Comparison of ENCODE assay signal across 12 cellular contexts in genomic region chr9:114395768-114396167, GRCh38. TPM values are rescaled to one million over a fixed set of nuclear protein-coding genes. Genes with fewer than 3 reads are reported as not detected.
DNase-seq lines count a peak whose midpoint lies in the region; ATAC-seq, FAIRE-seq and TF ChIP-seq lines count a peak whose summit lies in the region.
"Had no signal": no experiment of that assay in that cellular context is flagged by ENCODE, and none has a peak within 500 bp of the region (broad histone marks: within the 10 kb centered on the region; RNA-seq: fewer than 3 reads in every experiment).

No MANE protein-coding gene starts in this region.

- H3K27me3 ChIP-seq in HepG2 (ENCODE audit: control insufficient read depth in 1 of 2, insufficient read depth in 2 of 2, low read length in 2 of 2) (no peaks in the 10 kb centered on the region), right lobe of liver (no peaks in the 10 kb centered on the region), upper lobe of right lung (no peaks in the 10 kb centered on the region), left ventricle myocardium inferior (ENCODE audit: low read depth) (no peaks in the 10 kb centered on the region), SK-N-SH (ENCODE audit: insufficient read depth) (no peaks in the 10 kb centered on the region)

- CTCF ChIA-PET in HepG2 (lab: Yijun Ruan, JAX; ENCODE audit: low intra/inter-chr PET ratio, low total read pairs), result no interaction called here
- CTCF ChIA-PET in SK-N-SH (lab: Yijun Ruan, JAX), result interaction anchor here (0.7 to 3.6 kb wide), 3 partner anchors 10 to 658 kb away, joined by 3 to 22 read pairs (median 3); no protein-coding TSS in a partner anchor

- H3K9ac ChIP-seq in HepG2 (ENCODE audit: insufficient read depth, low read depth, low read length) (no peak overlapping the region), SK-N-SH (no peak overlapping the region)

- peaks cover 15 to 20% of the 10 kb centered on the region in 2 donors for H3K36me3 Mint-ChIP-seq in activated naive CD4-positive, alpha-beta T cell treated with anti-CD3 and anti-CD28 coated beads, Interleukin-2, amount 50 U/mL, for 72 hours
- H3K36me3 Mint-ChIP-seq in memory B cell, result peaks cover 19% of the 10 kb centered on the region

- H3K4me3 Mint-ChIP-seq in memory B cell, result peak overlapping the region; percentile 77

- intact Hi-C loops in HepG2 (cut with micrococcal nuclease; ENCODE audit: unreplicated experiment) (no loop called here), right lobe of liver (cut with DNase I) (no loop called here), upper lobe of right lung (cut with DNase I) (no loop called here), left ventricle myocardium inferior (cut with micrococcal nuclease) (no loop called here)

- TF ChIP-seq POLR2A in HepG2 (IDR thresholded peaks at IDR 0.05; ENCODE audit: insufficient read depth in 1 of 2, low read depth in 2 of 2, low read length in 2 of 2), result no peak
- TF ChIP-seq POLR2A in right lobe of liver (IDR thresholded peaks at IDR 0.05), result no peak

- TF ChIP-seq RAD21 in HepG2 (CRISPR knock-in tag; IDR thresholded peaks at IDR 0.05), result no peak
- no peak for TF ChIP-seq RAD21 in SK-N-SH (IDR thresholded peaks at IDR 0.05; ENCODE audit: low read length)

- TF ChIP-seq EP300 in HepG2 (IDR thresholded peaks at IDR 0.05; ENCODE audit: low read depth in 2 of 2, low read length in 2 of 2) (no peak), HepG2 (CRISPR knock-in tag; IDR thresholded peaks at IDR 0.05; ENCODE audit: borderline replicate concordance) (no peak), SK-N-SH (IDR thresholded peaks at IDR 0.05; ENCODE audit: borderline replicate concordance in 1 of 2, low read depth in 1 of 2, low read length in 1 of 2) (no peak)

- in situ Hi-C loops in HepG2 (cut with HindIII; ENCODE audit: extremely low pct_ligation_motif_present, low pct_unique_long_range_greater_than_20kb), result no loop called here

- BruUV-seq in HepG2 (replicated peaks; lab: Mats Ljungman, UMichigan), result no TSS peak

- ATAC-seq in HepG2 (no peak), right lobe of liver (no peak), memory B cell (ENCODE audit: low read depth) (no peak), upper lobe of right lung (no peak)
- no peak for ATAC-seq in activated naive CD4-positive, alpha-beta T cell treated with anti-CD3 and anti-CD28 coated beads, Interleukin-2, amount 50 U/mL, for 72 hours

- peaks cover 12% of the 10 kb centered on the region for H3F3A ChIP-seq in SK-N-SH (replicated peaks; ENCODE audit: insufficient read depth)

- 100% methylated on average over 5 of the region's 5 CpGs for WGBS in HepG2 (ENCODE audit: low lambda C conversion rate)
- WGBS in right lobe of liver (ENCODE audit: insufficient coverage, low coverage, low lambda C conversion rate, missing lambda C conversion rate), result 88% methylated on average over 4 of the region's 5 CpGs
- 94% methylated on average over 5 of the region's 5 CpGs for WGBS in SK-N-SH (ENCODE audit: low lambda C conversion rate)

- H3K27ac ChIP-seq in HepG2 (ENCODE audit: extremely low read length, insufficient read depth, low read length) (no peak overlapping the region), right lobe of liver (no peak overlapping the region), upper lobe of right lung (peak overlapping the region; percentile 39), left ventricle myocardium inferior (replicated peaks) (no peak overlapping the region), SK-N-SH (ENCODE audit: low read depth in 2 of 2, low read length in 1 of 2) (peak overlapping the region in 1 of 2 experiments; percentile 18; a peak in 1 of 4 replicates)

- no peaks in the 10 kb centered on the region for H3K27me3 Mint-ChIP-seq in memory B cell

- POLR2A ChIA-PET in HepG2 (lab: Yijun Ruan, JAX), result interaction anchor here (0.7 to 3.0 kb wide), 2 partner anchors 8 to 10 kb away, joined by 3 to 24 read pairs; partner anchors contain the start of gene AKNA
- POLR2A ChIA-PET in SK-N-SH (lab: Yijun Ruan, JAX), result no interaction called here

- H3K9me2 ChIP-seq in SK-N-SH, result no peaks in the 10 kb centered on the region

- H3K4me1 Mint-ChIP-seq in memory B cell, result peaks cover 47% of the 10 kb centered on the region

- H3K9me3 Mint-ChIP-seq in activated naive CD4-positive, alpha-beta T cell treated with anti-CD3 and anti-CD28 coated beads, Interleukin-2, amount 50 U/mL, for 72 hours, result no peaks in the 10 kb centered on the region
- H3K9me3 Mint-ChIP-seq in memory B cell, result no peaks in the 10 kb centered on the region

- TF ChIP-seq CTCF in HepG2 (CRISPR knock-in tag; IDR thresholded peaks at IDR 0.05), result no peak
- no peak for TF ChIP-seq CTCF in right lobe of liver (IDR thresholded peaks at IDR 0.05)
- no peak for TF ChIP-seq CTCF in upper lobe of right lung (IDR thresholded peaks at IDR 0.05)
- no peak for TF ChIP-seq CTCF in left ventricle myocardium inferior (IDR thresholded peaks at IDR 0.05; ENCODE audit: borderline replicate concordance)
- no peak for TF ChIP-seq CTCF in SK-N-SH (IDR thresholded peaks at IDR 0.05)

- no peaks in the 10 kb centered on the region for H3K9me3 ChIP-seq in HepG2 (ENCODE audit: low read length)
- no peaks in the 10 kb centered on the region for H3K9me3 ChIP-seq in right lobe of liver
- no peaks in the 10 kb centered on the region for H3K9me3 ChIP-seq in upper lobe of right lung
- H3K9me3 ChIP-seq in left ventricle myocardium inferior (replicated peaks), result no peaks in the 10 kb centered on the region
- H3K9me3 ChIP-seq in SK-N-SH, result no peaks in the 10 kb centered on the region

- peaks cover 39% of the 10 kb centered on the region for H3K4me1 ChIP-seq in HepG2 (ENCODE audit: insufficient read depth, low read length)
- H3K4me1 ChIP-seq in right lobe of liver, result peaks cover 0 to 55% (median 18%) of the 10 kb centered on the region in 4 donors
- peaks cover 36% of the 10 kb centered on the region for H3K4me1 ChIP-seq in upper lobe of right lung
- H3K4me1 ChIP-seq in left ventricle myocardium inferior, result peaks cover 30% of the 10 kb centered on the region
- H3K4me1 ChIP-seq in SK-N-SH (ENCODE audit: control insufficient read depth in 1 of 2, insufficient read depth in 2 of 2, low read depth in 1 of 2, low read length in 1 of 2), result peaks cover 0 to 22% of the 10 kb centered on the region in 2 experiments; a peak in 1 of 4 replicates

- no peak for FAIRE-seq in HepG2 (lab: Jason Lieb, UNC)
- FAIRE-seq: endometrium, RCC 7860 had no signal

- H3K4me2 ChIP-seq in HepG2 (ENCODE audit: low read depth, low read length) (no peak overlapping the region), SK-N-SH (no peak overlapping the region)

- H3K4me3 ChIP-seq in HepG2 (replicated peaks in 1 of 3; ENCODE audit: insufficient read depth in 1 of 3, low read depth in 2 of 3, low read length in 3 of 3) (no peak overlapping the region), right lobe of liver (no peak overlapping the region), upper lobe of right lung (no peak overlapping the region), left ventricle myocardium inferior (no peak overlapping the region), SK-N-SH (ENCODE audit: low read depth in 2 of 2, low read length in 1 of 2) (no peak overlapping the region)

- H3K36me3 ChIP-seq in HepG2 (replicated peaks in 1 of 2; ENCODE audit: control insufficient read depth in 1 of 2, insufficient read depth in 2 of 2, low read length in 2 of 2) (no peaks in the 10 kb centered on the region), right lobe of liver (no peaks in the 10 kb centered on the region), upper lobe of right lung (no peaks in the 10 kb centered on the region), left ventricle myocardium inferior (no peaks in the 10 kb centered on the region), SK-N-SH (replicated peaks in 1 of 2; ENCODE audit: control insufficient read depth in 1 of 2, insufficient read depth in 2 of 2, low read length in 1 of 2) (no peaks in the 10 kb centered on the region)

- H3K79me2 ChIP-seq in HepG2 (ENCODE audit: insufficient read depth, low read length) (no peaks in the 10 kb centered on the region), SK-N-SH (ENCODE audit: insufficient read depth) (no peaks in the 10 kb centered on the region)

- no peak overlapping the region for H2AFZ ChIP-seq in HepG2 (ENCODE audit: low read length)
- no peak overlapping the region for H2AFZ ChIP-seq in SK-N-SH (ENCODE audit: low read depth)

- H4K20me1 ChIP-seq in HepG2 (ENCODE audit: insufficient read depth, low read length), result no peaks in the 10 kb centered on the region
- H4K20me1 ChIP-seq in SK-N-SH (ENCODE audit: insufficient read depth), result no peaks in the 10 kb centered on the region

- no peak for DNase-seq in HepG2 (ENCODE audit: low spot score)
- DNase-seq in right lobe of liver, result no peak
- no peak for DNase-seq in activated naive CD4-positive, alpha-beta T cell treated with anti-CD3 and anti-CD28 coated beads, Interleukin-2, amount 50 U/mL, for 72 hours (ENCODE audit: low spot score in 2 of 2)
- DNase-seq in memory B cell (ENCODE audit: low spot score in 2 of 2), result no peak
- DNase-seq in upper lobe of right lung, result no peak
- DNase-seq in left ventricle myocardium inferior, result no peak
- no peak for DNase-seq in OCI-M2 (lab: John Stamatoyannopoulos, UW; ENCODE audit: unreplicated experiment)
- no peak for DNase-seq in SK-N-SH
- DNase-seq: stimulated activated CD4-positive, alpha-beta T cell treated with anti-CD3 and anti-CD28 coated beads, Interleukin-15, amount 100 ng/mL, for 24 hours; T1000 had no signal

- peak overlapping the region; percentile 50 to 81 for H3K27ac Mint-ChIP-seq in activated naive CD4-positive, alpha-beta T cell treated with anti-CD3 and anti-CD28 coated beads, Interleukin-2, amount 50 U/mL, for 72 hours
- peak overlapping the region; percentile 82 for H3K27ac Mint-ChIP-seq in memory B cell

RNA-seq across cellular contexts. Expression of gene AKNA, which starts 8.0 kb away (rescaled TPM):
- total RNA-seq in HepG2 (2016; rRNA removed; fragmentation: Illumina TruSeq; extraction: Trizol) (2.5 and 3.1 TPM in 2 replicates), right lobe of liver (10 to 100 TPM in 3 of 6 experiments, 1 to 10 TPM in 3; 4.7 to 15.1 (median 9.8) TPM), upper lobe of right lung (54.7 TPM), left ventricle myocardium inferior (6.3 TPM)
- 0.44 and 0.81 TPM in 2 replicates for total RNA-seq in HepG2 (2016; cell fraction: cytosol; rRNA removed; fragmentation: Illumina TruSeq; extraction: Trizol; ENCODE audit: low read depth)
- total RNA-seq in HepG2 (2016; cell fraction: insoluble cytoplasmic fraction; rRNA removed; fragmentation: Illumina TruSeq; extraction: Trizol), result 2.1 and 3.1 TPM in 2 replicates
- 1.4 and 1.9 TPM in 2 replicates for total RNA-seq in HepG2 (2016; cell fraction: membrane; rRNA removed; fragmentation: Illumina TruSeq; extraction: Trizol)
- total RNA-seq in HepG2 (2016; cell fraction: nucleus; rRNA removed; fragmentation: Illumina TruSeq; extraction: Trizol), result 2.4 and 2.8 TPM in 2 replicates
- polyA plus RNA-seq in HepG2 (2011; rRNA removed) (3.0 and 4.8 TPM in 2 replicates), SK-N-SH (2012; rRNA removed) (0.70 and 0.84 TPM in 2 replicates)
- polyA plus RNA-seq in HepG2 (2011; cell fraction: cytosol; rRNA removed), result 2.1 and 2.5 TPM in 2 replicates
- polyA plus RNA-seq in HepG2 (2011; cell fraction: nucleus; rRNA removed), result 15.0 and 15.5 TPM in 2 replicates
- 4.7 and 7.6 TPM in 2 replicates for polyA plus RNA-seq in HepG2 (2012)
- polyA plus RNA-seq in HepG2 (2016; cell fraction: cytosol; fragmentation: Illumina TruSeq; extraction: Trizol; ENCODE audit: low read depth), result 0.41 and 0.43 TPM in 2 replicates
- 2.0 and 3.7 TPM in 2 replicates for polyA plus RNA-seq in HepG2 (2016; cell fraction: insoluble cytoplasmic fraction; fragmentation: Illumina TruSeq; extraction: Trizol; ENCODE audit: low read depth)
- polyA plus RNA-seq in HepG2 (2016; cell fraction: membrane; fragmentation: Illumina TruSeq; extraction: Trizol; ENCODE audit: low read depth), result 1.1 and 1.4 TPM in 2 replicates
- 6.0 and 6.2 TPM in 2 replicates for polyA plus RNA-seq in HepG2 (2016; cell fraction: nucleus; fragmentation: Illumina TruSeq; extraction: Trizol; ENCODE audit: insufficient read depth, low read depth)
- 7.8 and 7.9 TPM in 2 replicates for polyA minus RNA-seq in HepG2 (2011; rRNA and poly(A)+ RNA removed; ENCODE audit: low replicate concordance)
- polyA minus RNA-seq in HepG2 (2011; cell fraction: cytosol; rRNA and poly(A)+ RNA removed), result 3.5 and 3.7 TPM in 2 replicates
- 12.0 and 15.4 TPM in 2 replicates for polyA minus RNA-seq in HepG2 (2011; cell fraction: nucleus; rRNA and poly(A)+ RNA removed)
- total RNA-seq in activated naive CD4-positive, alpha-beta T cell treated with anti-CD3 and anti-CD28 coated beads, Interleukin-2, amount 50 U/mL, for 72 hours, result 100 to 1,000 TPM; 165 to 174 TPM
- polyA plus RNA-seq in SK-N-SH (2012; cell fraction: cytosol; rRNA removed), result 0.28 and 0.55 TPM in 2 replicates
- 2.4 and 3.0 TPM in 2 replicates for polyA plus RNA-seq in SK-N-SH (2012; cell fraction: nucleus; rRNA removed)
